In the genomic region with DNA sequence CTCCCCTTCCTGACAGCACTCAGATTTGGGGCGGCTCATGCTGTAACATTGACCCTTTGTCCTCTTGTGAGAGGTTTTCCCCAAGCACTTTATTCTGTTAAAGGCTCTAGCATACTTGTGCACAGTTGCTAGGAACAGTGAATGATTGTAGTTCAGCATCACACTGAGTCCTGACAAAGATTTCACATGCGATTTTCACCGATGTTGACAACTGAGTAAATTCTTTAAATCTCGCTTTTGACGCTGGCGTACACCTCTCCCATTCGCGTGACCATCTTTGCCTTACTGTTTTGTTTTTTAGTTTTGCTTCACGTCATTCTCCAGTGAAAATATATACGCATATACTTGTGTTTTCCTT, we compare ENCODE assay signal across 8 cellular contexts. TPM values are rescaled to one million over a fixed set of nuclear protein-coding genes. Genes with fewer than 3 reads are reported as not detected.
A peak's percentile ranks its signal among the peaks of the same experiment; 100 is the strongest.
DNase-seq lines count a peak whose midpoint lies in the region; ATAC-seq lines count a peak whose summit lies in the region.

No MANE protein-coding gene starts in this region.

- H3K27ac ChIP-seq in mesodermal cell (ENCODE audit: low read depth, low read length, severe bottlenecking) = peak overlapping the region; percentile 93

- H3K27ac Mint-ChIP-seq in central memory CD8-positive, alpha-beta T cell (ENCODE audit: low read depth) = no peak overlapping the region

- H3K4me1 Mint-ChIP-seq in central memory CD8-positive, alpha-beta T cell = peaks cover 19% of the 10 kb centered on the region

- H3K9me3 ChIP-seq in mesodermal cell (ENCODE audit: control insufficient read depth, low read length) = no peaks in the 10 kb centered on the region

- ATAC-seq in HG03175 (IDR thresholded peaks at IDR 0.05; ENCODE audit: unreplicated experiment) = peak; percentile 2
- peak; percentile 0 for ATAC-seq in central memory CD8-positive, alpha-beta T cell (replicated peaks; ENCODE audit: extremely low read depth, poor library complexity, severe bottlenecking)
- ATAC-seq in HG03571 (IDR thresholded peaks at IDR 0.05; ENCODE audit: unreplicated experiment) = no peak
- no peak for ATAC-seq in GM21619 (IDR thresholded peaks at IDR 0.05; ENCODE audit: unreplicated experiment)

- no peaks in the 10 kb centered on the region for H3K27me3 Mint-ChIP-seq in central memory CD8-positive, alpha-beta T cell

- no peak overlapping the region for H3K4me3 Mint-ChIP-seq in central memory CD8-positive, alpha-beta T cell

- peaks cover 12% of the 10 kb centered on the region for H3K36me3 Mint-ChIP-seq in central memory CD8-positive, alpha-beta T cell (ENCODE audit: insufficient read depth)

- peaks cover 7% of the 10 kb centered on the region for H3K4me1 ChIP-seq in mesodermal cell (ENCODE audit: control insufficient read depth, insufficient read depth, low read length, poor library complexity, severe bottlenecking)

- WGBS in mesodermal cell (ENCODE audit: insufficient coverage in 2 of 2), 2 experiments = 3 to 4% methylated on average over 8 to 9 of the region's 10 CpGs

- DNase-seq in Ammon's horn (ENCODE audit: low spot score) (peak; percentile 30), SW 1271 (lab: John Stamatoyannopoulos, UW) (no peak), NCI-H2081 (lab: John Stamatoyannopoulos, UW) (no peak)
- DNase-seq in central memory CD8-positive, alpha-beta T cell (ENCODE audit: low spot score in 2 of 2) = no peak

- peak overlapping the region; percentile 80 for H3K4me3 ChIP-seq in mesodermal cell (ENCODE audit: extremely low read depth, insufficient read depth, low read length, poor library complexity, severe bottlenecking)

- no peaks in the 10 kb centered on the region for H3K9me3 Mint-ChIP-seq in central memory CD8-positive, alpha-beta T cell

- H3K36me3 ChIP-seq in mesodermal cell (ENCODE audit: control insufficient read depth, insufficient read depth, low read length) = peaks cover 10% of the 10 kb centered on the region

RNA-seq across cellular contexts. Expression of a gene that starts 0.8 kb away (rescaled TPM):
- polyA plus RNA-seq in mesodermal cell (2013, experiment 1 of 2) = 10.5 TPM
- 9.0 TPM for polyA plus RNA-seq in mesodermal cell (2013, experiment 2 of 2)

RNA-seq across cellular contexts. Expression of a gene that starts 13.9 kb away (rescaled TPM):
- 0.29 TPM for polyA plus RNA-seq in mesodermal cell (2013, experiment 1 of 2)
- 0.46 TPM for polyA plus RNA-seq in mesodermal cell (2013, experiment 2 of 2)

RNA-seq across cellular contexts. Expression of a gene that starts 18.1 kb away (rescaled TPM):
- 7.0 TPM for polyA plus RNA-seq in mesodermal cell (2013, experiment 1 of 2)
- polyA plus RNA-seq in mesodermal cell (2013, experiment 2 of 2) = 8.8 TPM

Comparison
In these comparisons a context has a peak if more than half of its experiments do, and no peak if none do; other contexts are left out.
1. ATAC-seq: peak in HG03175 (single experiment) and central memory CD8-positive, alpha-beta T cell (single experiment); none in HG03571 (single experiment) and GM21619 (single experiment).